ENCODE assay signal across 15 cellular contexts in genomic region chrX:65657659-65658058, GRCh38. TPM values are rescaled to one million over a fixed set of nuclear protein-coding genes. Genes with fewer than 3 reads are reported as not detected.
DNase-seq lines count a peak whose midpoint lies in the region; ATAC-seq lines count a peak whose summit lies in the region.
"Had no signal": no experiment of that assay in that cellular context is flagged by ENCODE, and none has a peak within 500 bp of the region (broad histone marks: within the 10 kb centered on the region; RNA-seq: fewer than 3 reads in every experiment).

No MANE protein-coding gene starts in this region.

- peak overlapping the region; percentile 10 for H3K4me3 Mint-ChIP-seq in stimulated activated naive CD8-positive, alpha-beta T cell treated with anti-CD3 and anti-CD28 coated beads, Interleukin-15, Interleukin-2, amounts not matched to agents 100 ng/mL and 50 ng/mL, for 24 hours
- H3K4me3 Mint-ChIP-seq in activated T-helper 17 cell treated with anti-CD3 and anti-CD28 coated beads, Interleukin-2, amount 50 U/mL, for 72 hours, result peak overlapping the region; percentile 82
- H3K4me3 Mint-ChIP-seq: B cell had no signal

- H3K27ac Mint-ChIP-seq in stimulated activated naive CD8-positive, alpha-beta T cell treated with anti-CD3 and anti-CD28 coated beads, Interleukin-15, Interleukin-2, amounts not matched to agents 100 ng/mL and 50 ng/mL, for 24 hours, result peak overlapping the region; percentile 49
- H3K27ac Mint-ChIP-seq in activated T-helper 17 cell treated with anti-CD3 and anti-CD28 coated beads, Interleukin-2, amount 50 U/mL, for 72 hours, result peak overlapping the region; percentile 50
- H3K27ac Mint-ChIP-seq: B cell had no signal

- H3K4me1 Mint-ChIP-seq in stimulated activated naive CD8-positive, alpha-beta T cell treated with anti-CD3 and anti-CD28 coated beads, Interleukin-15, Interleukin-2, amounts not matched to agents 100 ng/mL and 50 ng/mL, for 24 hours (ENCODE audit: low read depth), result peaks cover 34% of the 10 kb centered on the region
- H3K4me1 Mint-ChIP-seq in activated T-helper 17 cell treated with anti-CD3 and anti-CD28 coated beads, Interleukin-2, amount 50 U/mL, for 72 hours, result peaks cover 12% of the 10 kb centered on the region

- H3K27me3 Mint-ChIP-seq in stimulated activated naive CD8-positive, alpha-beta T cell treated with anti-CD3 and anti-CD28 coated beads, Interleukin-15, Interleukin-2, amounts not matched to agents 100 ng/mL and 50 ng/mL, for 24 hours, result no peaks in the 10 kb centered on the region
- no peaks in the 10 kb centered on the region for H3K27me3 Mint-ChIP-seq in activated T-helper 17 cell treated with anti-CD3 and anti-CD28 coated beads, Interleukin-2, amount 50 U/mL, for 72 hours
- H3K27me3 Mint-ChIP-seq: B cell had no signal

- H3K36me3 Mint-ChIP-seq in stimulated activated naive CD8-positive, alpha-beta T cell treated with anti-CD3 and anti-CD28 coated beads, Interleukin-15, Interleukin-2, amounts not matched to agents 100 ng/mL and 50 ng/mL, for 24 hours (ENCODE audit: low read depth), result no peaks in the 10 kb centered on the region
- no peaks in the 10 kb centered on the region for H3K36me3 Mint-ChIP-seq in activated T-helper 17 cell treated with anti-CD3 and anti-CD28 coated beads, Interleukin-2, amount 50 U/mL, for 72 hours (ENCODE audit: low read depth)

- no peaks in the 10 kb centered on the region for H3K9me3 Mint-ChIP-seq in stimulated activated naive CD8-positive, alpha-beta T cell treated with anti-CD3 and anti-CD28 coated beads, Interleukin-15, Interleukin-2, amounts not matched to agents 100 ng/mL and 50 ng/mL, for 24 hours
- H3K9me3 Mint-ChIP-seq in activated T-helper 17 cell treated with anti-CD3 and anti-CD28 coated beads, Interleukin-2, amount 50 U/mL, for 72 hours, result no peaks in the 10 kb centered on the region

- ATAC-seq in stimulated activated naive CD8-positive, alpha-beta T cell treated with anti-CD3 and anti-CD28 coated beads, Interleukin-15, Interleukin-2, amounts not matched to agents 100 U/mL and 50 U/mL, for 24 hours, result no peak
- ATAC-seq in activated T-helper 17 cell treated with anti-CD3 and anti-CD28 coated beads, Interleukin-2, amount 50 U/mL, for 72 hours (replicated peaks), result no peak
- peak; percentile 57 for ATAC-seq in left lobe of liver
- ATAC-seq in GM19397 (IDR thresholded peaks at IDR 0.05; ENCODE audit: unreplicated experiment), result no peak

- DNase-seq in stimulated activated naive CD8-positive, alpha-beta T cell treated with anti-CD3 and anti-CD28 coated beads, Interleukin-15, Interleukin-2, amounts not matched to agents 100 U/mL and 50 U/mL, for 24 hours, result no peak
- DNase-seq in left lobe of liver (ENCODE audit: low spot score) (no peak), Ammon's horn (ENCODE audit: low spot score) (no peak), GF-D8 (lab: John Stamatoyannopoulos, UW) (no peak)
- DNase-seq: GDM1, Kasumi-1, MM.1S, NCI-H1105, NCI-H1694, NCI-H226, NCI-H524 treated with DMSO at 0.1 percent for 48 hours had no signal

RNA-seq across cellular contexts. Expression of gene MSN, which starts 9.8 kb away (rescaled TPM):
- 100 to 1,000 TPM; 436 to 440 TPM for total RNA-seq in activated T-helper 17 cell treated with anti-CD3 and anti-CD28 coated beads, Interleukin-2, amount 50 U/mL, for 72 hours
- total RNA-seq in left lobe of liver, result 88.7 TPM
